12 cellular contexts compared by ENCODE assay signal in genomic region chr3:39295184-39295775, GRCh38. TPM values are rescaled to one million over a fixed set of nuclear protein-coding genes. Genes with fewer than 3 reads are reported as not detected.
DNase-seq lines count a peak whose midpoint lies in the region; ATAC-seq, FAIRE-seq and TF ChIP-seq lines count a peak whose summit lies in the region.
"Had no signal": no experiment of that assay in that cellular context is flagged by ENCODE, and none has a peak within 500 bp of the region (broad histone marks: within the 10 kb centered on the region; RNA-seq: fewer than 3 reads in every experiment).

No MANE protein-coding gene starts in this region.

- peaks cover 1% of the 10 kb centered on the region for H3K27me3 Mint-ChIP-seq in glutamatergic neuron (ENCODE audit: unreplicated experiment)

- no peak overlapping the region for H3K27ac ChIP-seq in Karpas-422 (ENCODE audit: low read length)
- H3K27ac ChIP-seq in A673 (ENCODE audit: low read depth, low read length, poor library complexity, severe bottlenecking) = no peak overlapping the region

- H3K79me2 ChIP-seq in Karpas-422 (ENCODE audit: low read length) = no peaks in the 10 kb centered on the region

- no TSS peak for BruUV-seq in A673 (replicated peaks; lab: Mats Ljungman, UMichigan)

- H3K9me3 Mint-ChIP-seq in glutamatergic neuron (ENCODE audit: unreplicated experiment) = peaks cover 8% of the 10 kb centered on the region

- H3K27me3 ChIP-seq in Karpas-422 (ENCODE audit: low read length) (no peaks in the 10 kb centered on the region), A673 (replicated peaks; ENCODE audit: insufficient read depth, low read depth, low read length, poor library complexity) (no peaks in the 10 kb centered on the region)

- H3K4me2 ChIP-seq in Karpas-422 (ENCODE audit: low read depth, low read length, poor library complexity, severe bottlenecking) = no peak overlapping the region

- H3K9ac ChIP-seq in Karpas-422 (ENCODE audit: low read length) = no peak overlapping the region

- CTCF ChIA-PET in A673 (lab: Charles Lee) = no interaction called here

- H3K9me2 ChIP-seq in Karpas-422 (replicated peaks; ENCODE audit: insufficient read depth, low read length) = no peaks in the 10 kb centered on the region

- DNase-seq in GM13977 (ENCODE audit: low spot score) = peak; percentile 73
- peak; percentile 15 for DNase-seq in Karpas-422
- no peak for DNase-seq in A673 (ENCODE audit: low spot score)
- no peak for DNase-seq in glutamatergic neuron
- DNase-seq in SHP77 treated with DMSO at 0.1 percent for 48 hours (lab: John Stamatoyannopoulos, UW) = no peak
- DNase-seq in HTR-8/SVneo (ENCODE audit: insufficient read length, low spot score) = no peak
- DNase-seq: activated B cell treated with CpG ODN at 0.5 μM for 24 hours, HFFc6, NCI-H146, OCI-M1 had no signal

- TF ChIP-seq CTCF in GM13977 (IDR thresholded peaks at IDR 0.05; ENCODE audit: extremely low read depth, insufficient read depth, missing control alignments) (no peak), A673 (conservative IDR thresholded peaks at IDR 0.05; ENCODE audit: low read depth, low read length) (no peak), glutamatergic neuron (IDR thresholded peaks at IDR 0.05; ENCODE audit: partially characterized antibody, unreplicated experiment) (no peak)

- H3K4me1 ChIP-seq in Karpas-422 (ENCODE audit: low read length) (no peaks in the 10 kb centered on the region), A673 (ENCODE audit: insufficient read depth, low read length, poor library complexity, severe bottlenecking) (no peaks in the 10 kb centered on the region)

- POLR2A ChIA-PET in A673 (lab: Charles Lee; ENCODE audit: low non-redundant PET) = no interaction called here

- H3K27ac Mint-ChIP-seq in glutamatergic neuron (ENCODE audit: unreplicated experiment) = no peak overlapping the region
- H3K27ac Mint-ChIP-seq: activated B cell treated with CpG ODN at 0.5 μM for 24 hours had no signal

- H3K4me3 ChIP-seq in Karpas-422 (ENCODE audit: low read length) = no peak overlapping the region
- H3K4me3 ChIP-seq in A673 (ENCODE audit: low read depth, low read length, poor library complexity, severe bottlenecking) = no peak overlapping the region

- in situ Hi-C loops in GM13977 (cut with MboI; ENCODE audit: low pct_unique_long_range_greater_than_20kb, low sequenced_read_pairs, unreplicated experiment) = no loop called here

- intact Hi-C loops in A673 (cut with micrococcal nuclease; ENCODE audit: unreplicated experiment) = no loop called here

- ATAC-seq in GM19328 (IDR thresholded peaks at IDR 0.05; ENCODE audit: unreplicated experiment) (peak; percentile 69), HG02870 (IDR thresholded peaks at IDR 0.05; ENCODE audit: unreplicated experiment) (peak; percentile 85)

- no peaks in the 10 kb centered on the region for H4K20me1 ChIP-seq in Karpas-422 (ENCODE audit: insufficient read depth, low read depth, low read length)

- no peak overlapping the region for H3K4me3 Mint-ChIP-seq in glutamatergic neuron (ENCODE audit: unreplicated experiment)
- H3K4me3 Mint-ChIP-seq: activated B cell treated with CpG ODN at 0.5 μM for 24 hours, HFFc6 had no signal

- H3K36me3 ChIP-seq in Karpas-422 (ENCODE audit: insufficient read depth, low read length) = no peaks in the 10 kb centered on the region
- H3K36me3 ChIP-seq in A673 (ENCODE audit: insufficient read depth, low read length, poor library complexity, severe bottlenecking) = no peaks in the 10 kb centered on the region

- peaks cover 15% of the 10 kb centered on the region for H3K36me3 Mint-ChIP-seq in glutamatergic neuron (ENCODE audit: unreplicated experiment)

- H2AFZ ChIP-seq in Karpas-422 (ENCODE audit: low read length) = no peak overlapping the region

- no peaks in the 10 kb centered on the region for H3K4me1 Mint-ChIP-seq in glutamatergic neuron (ENCODE audit: low read depth, unreplicated experiment)

- FAIRE-seq in HTR-8/SVneo (lab: Jason Lieb, UNC) = no peak

- H3K9me3 ChIP-seq in Karpas-422 (ENCODE audit: low read length) = peaks cover 17% of the 10 kb centered on the region
- no peaks in the 10 kb centered on the region for H3K9me3 ChIP-seq in A673 (ENCODE audit: low read depth, low read length, poor library complexity, severe bottlenecking)

RNA-seq across cellular contexts. Expression of gene CX3CR1, which starts 15.4 kb away (rescaled TPM):
- 0.48 TPM in 1 of 2 replicates, not detected in the other for total RNA-seq in Karpas-422 (2014; rRNA removed; shearing (Covaris generic); ENCODE audit: low replicate concordance)
- total RNA-seq in A673 (2021) (not detected in 2 replicates), glutamatergic neuron (ENCODE audit: unreplicated experiment) (not detected)
- total RNA-seq: HFFc6 had no signal

RNA-seq across cellular contexts. Expression of gene CCR8, which starts 34.2 kb away (rescaled TPM):
- not detected in 2 replicates for total RNA-seq in Karpas-422 (2014; rRNA removed; shearing (Covaris generic); ENCODE audit: low replicate concordance)
- total RNA-seq in A673 (2021) (not detected in 2 replicates), glutamatergic neuron (ENCODE audit: unreplicated experiment) (not detected)
- total RNA-seq: activated B cell treated with CpG ODN at 0.5 μM for 24 hours, HFFc6 had no signal

Comparison
In these comparisons a context has a peak if more than half of its experiments do, and no peak if none do; other contexts are left out.
1. DNase-seq: peak in GM13977 (single experiment) and Karpas-422 (single experiment); none in A673 (single experiment), glutamatergic neuron (single experiment), SHP77 treated with DMSO at 0.1 percent for 48 hours (single experiment) and HTR-8/SVneo (single experiment).